21 cellular contexts compared by ENCODE assay signal in the genomic region with DNA sequence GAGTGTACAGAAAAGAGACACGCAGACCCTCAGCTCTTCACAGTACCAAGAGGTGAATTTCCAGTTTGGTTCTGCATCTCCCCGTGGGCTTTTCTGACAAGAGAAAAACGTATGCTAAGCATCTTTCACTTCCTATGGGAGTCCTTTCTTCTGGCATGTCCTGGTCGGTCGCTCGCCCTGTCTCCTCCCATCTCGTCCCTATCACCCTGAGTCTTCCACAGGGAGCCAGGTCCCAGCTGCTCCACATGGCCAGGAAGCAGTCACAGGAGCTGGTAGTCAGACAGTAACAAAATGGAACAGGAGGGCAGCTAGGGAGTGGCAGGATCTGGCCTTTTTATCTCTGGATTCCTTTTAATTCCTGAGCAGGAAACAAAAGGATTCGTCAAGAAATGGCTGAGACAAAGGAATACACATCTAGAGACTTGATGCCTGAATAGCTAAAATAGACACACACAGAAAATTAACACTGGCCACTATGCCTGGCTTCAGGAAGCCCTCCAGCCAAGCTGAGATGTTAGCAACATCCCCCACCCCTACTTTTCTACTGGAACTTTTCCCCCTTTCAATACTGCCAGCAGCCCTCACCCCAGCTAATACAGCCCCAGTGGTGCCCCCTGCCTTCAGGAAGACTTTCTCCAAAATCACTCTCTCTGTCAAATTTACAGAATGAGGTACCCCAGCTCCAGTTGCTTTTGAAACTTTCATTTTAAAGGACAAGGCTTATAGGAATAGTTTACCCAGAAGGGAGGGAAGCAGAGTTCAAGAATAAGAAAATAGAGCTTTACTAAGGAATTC.
DNase-seq lines count a peak whose midpoint lies in the region; ATAC-seq, FAIRE-seq and TF ChIP-seq lines count a peak whose summit lies in the region.
"Had no signal": no experiment of that assay in that cellular context is flagged by ENCODE, and none has a peak within 500 bp of the region (broad histone marks: within the 10 kb centered on the region; RNA-seq: fewer than 3 reads in every experiment).

No MANE protein-coding gene starts in this region.

- peak overlapping the region; percentile 39; the same call in 1 of the 2 replicates for H2AFZ ChIP-seq in GM23338

- peaks cover 8% of the 10 kb centered on the region for H3K4me1 Mint-ChIP-seq in GM23338
- H3K4me1 Mint-ChIP-seq: CD4-positive, alpha-beta memory T cell had no signal

- no peak overlapping the region for H2BK15ac ChIP-seq in mesendoderm (replicated peaks; ENCODE audit: low read depth)

- no peak overlapping the region for H4K5ac ChIP-seq in mesendoderm (ENCODE audit: low read length)

- H3K9me2 ChIP-seq in GM23338 (ENCODE audit: insufficient read depth) = peaks cover 6% of the 10 kb centered on the region

- H3K27ac ChIP-seq in GM23338 (ENCODE audit: low read depth) (no peak overlapping the region), mesendoderm (ENCODE audit: low read depth, low read length) (no peak overlapping the region), sigmoid colon (no peak overlapping the region)
- H3K27ac ChIP-seq: BLaER1 had no signal

- H3K4ac ChIP-seq in mesendoderm (ENCODE audit: low read depth, low read length) = no peak overlapping the region

- WGBS in mesendoderm (ENCODE audit: extremely low coverage, insufficient coverage, low lambda C conversion rate) = no CpG with 5 or more reads among the region's 8 CpGs
- WGBS in sigmoid colon, 2 donors = 59 to 60% methylated on average over 8 of the region's 8 CpGs

- no peaks in the 10 kb centered on the region for H3K27me3 ChIP-seq in GM23338 (ENCODE audit: insufficient read depth)
- H3K27me3 ChIP-seq in mesendoderm (ENCODE audit: insufficient read depth, low read length, poor library complexity) = no peaks in the 10 kb centered on the region
- no peaks in the 10 kb centered on the region for H3K27me3 ChIP-seq in sigmoid colon
- H3K27me3 ChIP-seq: BLaER1 had no signal

- H3K27ac Mint-ChIP-seq in GM23338 = no peak overlapping the region

- H3K4me3 ChIP-seq in GM23338 = no peak overlapping the region
- no peak overlapping the region for H3K4me3 ChIP-seq in epithelial cell of proximal tubule (ENCODE audit: low read depth, low read length)
- no peak overlapping the region for H3K4me3 ChIP-seq in mesendoderm (ENCODE audit: low read length)
- no peak overlapping the region for H3K4me3 ChIP-seq in sigmoid colon
- H3K4me3 ChIP-seq: A549, BLaER1 had no signal

- H3K18ac ChIP-seq in mesendoderm (ENCODE audit: low read length) = no peak overlapping the region

- no peak for FAIRE-seq in RCC 7860 (lab: Jason Lieb, UNC)
- FAIRE-seq: A549, GM12891 had no signal

- no peak overlapping the region for H2BK120ac ChIP-seq in mesendoderm (ENCODE audit: low read depth, low read length)

- no peaks in the 10 kb centered on the region for H4K20me1 ChIP-seq in GM23338 (replicated peaks; ENCODE audit: insufficient read depth)
- H4K20me1 ChIP-seq: BLaER1 had no signal

- H3K9me3 Mint-ChIP-seq in GM23338 = no peaks in the 10 kb centered on the region

- peaks cover 14% of the 10 kb centered on the region; the same call in 1 of the 2 replicates for H3K4me1 ChIP-seq in GM23338 (ENCODE audit: insufficient read depth)
- H3K4me1 ChIP-seq in mesendoderm (ENCODE audit: control insufficient read depth, low read depth, low read length) = peaks cover 2% of the 10 kb centered on the region
- H3K4me1 ChIP-seq in sigmoid colon = no peaks in the 10 kb centered on the region
- H3K4me1 ChIP-seq: A549, BLaER1 had no signal

- in situ Hi-C loops in SK-MEL-5 (cut with HindIII; ENCODE audit: low pct_unique_long_range_greater_than_20kb, low sequenced_read_pairs) = no loop called here

- H3K4me2 ChIP-seq in GM23338 (no peak overlapping the region), mesendoderm (ENCODE audit: low read length) (no peak overlapping the region)
- H3K4me2 ChIP-seq: A549, BLaER1 had no signal

- H3K36me3 Mint-ChIP-seq in GM23338 (ENCODE audit: low read depth) = no peaks in the 10 kb centered on the region
- H3K36me3 Mint-ChIP-seq: CD4-positive, alpha-beta memory T cell had no signal

- H3K36me3 ChIP-seq in GM23338 (ENCODE audit: insufficient read depth) (no peaks in the 10 kb centered on the region), mesendoderm (ENCODE audit: control insufficient read depth, insufficient read depth, low read length) (no peaks in the 10 kb centered on the region), sigmoid colon (no peaks in the 10 kb centered on the region)
- H3K36me3 ChIP-seq: BLaER1 had no signal

- intact Hi-C loops in sigmoid colon (cut with DNase I) = no loop called here

- H2BK5ac ChIP-seq in mesendoderm (ENCODE audit: low read length) = no peak overlapping the region

- ATAC-seq in GM23338 = peak; percentile 75

- H3K27me3 Mint-ChIP-seq in GM23338 (ENCODE audit: insufficient read depth, low read depth, poor library complexity) = peaks cover 4% of the 10 kb centered on the region

- no peak overlapping the region for H3K4me3 Mint-ChIP-seq in GM23338
- H3K4me3 Mint-ChIP-seq: CD4-positive, alpha-beta memory T cell had no signal

- H3K9me3 ChIP-seq in sigmoid colon = no peaks in the 10 kb centered on the region
- H3K9me3 ChIP-seq: A549, BLaER1 had no signal

- H3K23ac ChIP-seq in mesendoderm (ENCODE audit: low read length) = no peak overlapping the region

- no peak for TF ChIP-seq POLR2A in sigmoid colon (IDR thresholded peaks at IDR 0.05)

- H3K79me2 ChIP-seq in GM23338 (replicated peaks; ENCODE audit: insufficient read depth) (no peaks in the 10 kb centered on the region), mesendoderm (ENCODE audit: control insufficient read depth, insufficient read depth, low read length) (no peaks in the 10 kb centered on the region)

- H3F3A ChIP-seq in GM23338 (replicated peaks; ENCODE audit: low read depth) = no peaks in the 10 kb centered on the region

- H3K56ac ChIP-seq in mesendoderm (ENCODE audit: low read length) = peak overlapping the region; percentile 62

- peak; percentile 64 to 67 for TF ChIP-seq CTCF in GM23338 (conservative IDR thresholded peaks at IDR 0.05; ENCODE audit: low read depth in 2 of 2)
- peak; percentile 6 for TF ChIP-seq CTCF in epithelial cell of proximal tubule (conservative IDR thresholded peaks at IDR 0.05; ENCODE audit: low read depth, low read length)
- no peak for TF ChIP-seq CTCF in sigmoid colon (IDR thresholded peaks at IDR 0.05)

- H2AK5ac ChIP-seq in mesendoderm (ENCODE audit: low read length) = no peak overlapping the region

- no peaks in the 10 kb centered on the region for H3K79me1 ChIP-seq in mesendoderm (ENCODE audit: low read length)

- no peak for TF ChIP-seq EP300 in sigmoid colon (IDR thresholded peaks at IDR 0.05)

- H4K8ac ChIP-seq in mesendoderm (ENCODE audit: low read depth, low read length) = no peak overlapping the region

- no peak overlapping the region for H3K9ac ChIP-seq in mesendoderm (ENCODE audit: low read length)
- H3K9ac ChIP-seq: BLaER1 had no signal

- DNase-seq in GM23338 (ENCODE audit: low spot score) (peak; percentile 55), SK-MEL-5 (ENCODE audit: low read depth, low spot score) (peak; percentile 3), epithelial cell of proximal tubule (ENCODE audit: low read depth) (no peak), mesendoderm (peak; percentile 45), sigmoid colon (no peak), RCC 7860 (ENCODE audit: low spot score) (no peak)
- no peak for DNase-seq in activated CD4-positive, alpha-beta T cell treated with anti-CD3 and anti-CD28 coated beads for 1 hour
- DNase-seq: CD4-positive, alpha-beta memory T cell; HCEC 1CT; KG1; NCI-H1417; NCI-H187; NCI-H2107; NCI-H510A; NCI-H748 treated with DMSO at 0.1 percent for 48 hours; NK-92 treated with Interleukin-12 subunit alpha and Interleukin-12 subunit beta, amount 100 ng/mL, for 24 hours; OCI-M1; SHP77 treated with DMSO at 0.1 percent for 48 hours had no signal

TF ChIP-seq in GM23338, 12 proteins besides CTCF, POLR2A, EP300 and RAD21 (continues in another document):
- TF ChIP-seq EZH2 (IDR thresholded peaks at IDR 0.05; ENCODE audit: low read depth, unreplicated experiment) (no peak), NANOG (IDR thresholded peaks at IDR 0.05; ENCODE audit: borderline replicate concordance) (no peak), CREB1 (CRISPR knock-in tag; IDR thresholded peaks at IDR 0.05; ENCODE audit: low read depth) (no peak)

Comparison
In these comparisons a context has a peak if more than half of its experiments do, and no peak if none do; other contexts are left out.
1. DNase-seq: peak in GM23338 (single experiment), SK-MEL-5 (single experiment) and mesendoderm (single experiment); none in epithelial cell of proximal tubule (single experiment), sigmoid colon (single experiment), RCC 7860 (single experiment) and activated CD4-positive, alpha-beta T cell treated with anti-CD3 and anti-CD28 coated beads for 1 hour (single experiment).
2. CTCF ChIP-seq: peak in GM23338 (2 of 2) and epithelial cell of proximal tubule (single experiment); none in sigmoid colon (0 of 4).